Comparison of ENCODE assay signal across 8 cellular contexts in genomic region chr12:98341021-98341420, GRCh38.
"Had no signal": no experiment of that assay in that cellular context is flagged by ENCODE, and none has a peak within 500 bp of the region (broad histone marks: within the 10 kb centered on the region; RNA-seq: fewer than 3 reads in every experiment).

No MANE protein-coding gene starts in this region.

- ATAC-seq: HepG2, K562 had no signal

- H3K27ac ChIP-seq: HL-60, KMS-11 had no signal

- FAIRE-seq: HepG2, HTR-8/SVneo, K562 had no signal

- DNase-seq: IMR-90, KBM-7, KG1 had no signal

- H3K4me3 ChIP-seq: K562 had no signal

- H3K4me2 ChIP-seq: KMS-11 had no signal

- H3K9ac ChIP-seq: KMS-11 had no signal
